In genomic region chr9:132531187-132531586, GRCh38 we compare ENCODE assay signal across 21 cellular contexts.
DNase-seq lines count a peak whose midpoint lies in the region; TF ChIP-seq lines count a peak whose summit lies in the region.
"Had no signal": no experiment of that assay in that cellular context is flagged by ENCODE, and none has a peak within 500 bp of the region (broad histone marks: within the 10 kb centered on the region; RNA-seq: fewer than 3 reads in every experiment).

No MANE protein-coding gene starts in this region.

- peak overlapping the region in 2 of 3 experiments; percentile 58 to 68 for H3K27ac Mint-ChIP-seq in nephron
- H3K27ac Mint-ChIP-seq: activated naive CD4-positive, alpha-beta T cell treated with anti-CD3 and anti-CD28 coated beads, Interleukin-2, amount 10 ng/mL, durations not matched to agents 7 days and 5 days; CD4-positive, alpha-beta T cell; stimulated activated naive B cell treated with anti-CD40 and anti-IgM and Interleukin-4, amounts not matched to agents 10 μg/mL and 1 μg/mL and 100 μg/mL, for 72 hours had no signal

- peaks cover 14% of the 10 kb centered on the region for H3K4me1 Mint-ChIP-seq in nephron
- H3K4me1 Mint-ChIP-seq: activated naive CD4-positive, alpha-beta T cell treated with anti-CD3 and anti-CD28 coated beads, Interleukin-2, amount 10 ng/mL, durations not matched to agents 7 days and 5 days; stimulated activated naive B cell treated with anti-CD40 and anti-IgM and Interleukin-4, amounts not matched to agents 10 μg/mL and 1 μg/mL and 100 μg/mL, for 72 hours had no signal

- H3K4me3 Mint-ChIP-seq in nephron = peak overlapping the region in 2 of 3 experiments; percentile 42 to 62
- H3K4me3 Mint-ChIP-seq: activated naive CD4-positive, alpha-beta T cell treated with anti-CD3 and anti-CD28 coated beads, Interleukin-2, amount 10 ng/mL, durations not matched to agents 7 days and 5 days; activated T-cell treated with anti-CD3 and anti-CD28 coated beads, Interleukin-2, amount 50 U/mL, for 4 hours; CD4-positive, alpha-beta T cell; stimulated activated naive B cell treated with anti-CD40 and anti-IgM and Interleukin-4, amounts not matched to agents 10 μg/mL and 1 μg/mL and 100 μg/mL, for 72 hours had no signal

- H3K27me3 Mint-ChIP-seq in nephron (ENCODE audit: low read depth) = peaks cover 19% of the 10 kb centered on the region

- H3K9me3 Mint-ChIP-seq in nephron = peaks cover 12% of the 10 kb centered on the region

- TF ChIP-seq CTCF in nephron (IDR thresholded peaks at IDR 0.05; ENCODE audit: unreplicated experiment in 3 of 3) = no peak

- peaks cover 4% of the 10 kb centered on the region for H3K36me3 Mint-ChIP-seq in nephron (ENCODE audit: low read depth)
- H3K36me3 Mint-ChIP-seq: activated naive CD4-positive, alpha-beta T cell treated with anti-CD3 and anti-CD28 coated beads, Interleukin-2, amount 10 ng/mL, durations not matched to agents 7 days and 5 days had no signal

- DNase-seq in ELF-1 (ENCODE audit: low read depth, low spot score) = peak; percentile 61
- peak; percentile 83 for DNase-seq in NCI-H1092 (lab: John Stamatoyannopoulos, UW)
- peak; percentile 71 for DNase-seq in OCI-M1 (lab: John Stamatoyannopoulos, UW)
- DNase-seq in NCI-H82 treated with DMSO at 0.1 percent for 48 hours (lab: John Stamatoyannopoulos, UW; ENCODE audit: unreplicated experiment) = no peak
- DNase-seq in NCI-H1694 treated with DMSO at 0.1 percent for 48 hours (lab: John Stamatoyannopoulos, UW) = no peak
- no peak for DNase-seq in ecto neural progenitor cell (ENCODE audit: low spot score)
- DNase-seq: activated naive CD4-positive, alpha-beta T cell treated with anti-CD3 and anti-CD28 coated beads, Interleukin-2, amount 10 ng/mL, durations not matched to agents 7 days and 5 days; activated T-cell treated with anti-CD3 and anti-CD28 coated beads, Interleukin-2, amount 50 U/mL, for 4 hours; aorta; CD4-positive, alpha-beta T cell; HCEC 1CT; Kasumi-1; kidney glomerular epithelial cell; mammary epithelial cell; NCI-H1048; RPMI8226; stimulated activated CD4-positive, alpha-beta T cell treated with anti-CD3 and anti-CD28 coated beads, Interleukin-1b, Interleukin-23, amount 100 ng/mL, for 48 hours; stimulated activated naive B cell treated with anti-CD40 and anti-IgM and Interleukin-4, amounts not matched to agents 10 μg/mL and 1 μg/mL and 100 μg/mL, for 72 hours; T1000; thyroid gland had no signal

Comparison
In these comparisons a context has a peak if more than half of its experiments do, and no peak if none do; other contexts are left out.
1. DNase-seq: peak in ELF-1 (single experiment), NCI-H1092 (single experiment) and OCI-M1 (single experiment); none in NCI-H82 treated with DMSO at 0.1 percent for 48 hours (single experiment), NCI-H1694 treated with DMSO at 0.1 percent for 48 hours (single experiment) and ecto neural progenitor cell (single experiment).